In genomic region chr1:58154256-58154655, GRCh38 we compare ENCODE assay signal across 6 cellular contexts.
"Had no signal": no experiment of that assay in that cellular context is flagged by ENCODE, and none has a peak within 500 bp of the region (broad histone marks: within the 10 kb centered on the region; RNA-seq: fewer than 3 reads in every experiment).

No MANE protein-coding gene starts in this region.

- DNase-seq: GDM1, GF-D8 had no signal

- FAIRE-seq: G401.6, GM12892, GM18507, GM19239 had no signal
